Comparison of ENCODE assay signal across 3 cellular contexts in the genomic region with DNA sequence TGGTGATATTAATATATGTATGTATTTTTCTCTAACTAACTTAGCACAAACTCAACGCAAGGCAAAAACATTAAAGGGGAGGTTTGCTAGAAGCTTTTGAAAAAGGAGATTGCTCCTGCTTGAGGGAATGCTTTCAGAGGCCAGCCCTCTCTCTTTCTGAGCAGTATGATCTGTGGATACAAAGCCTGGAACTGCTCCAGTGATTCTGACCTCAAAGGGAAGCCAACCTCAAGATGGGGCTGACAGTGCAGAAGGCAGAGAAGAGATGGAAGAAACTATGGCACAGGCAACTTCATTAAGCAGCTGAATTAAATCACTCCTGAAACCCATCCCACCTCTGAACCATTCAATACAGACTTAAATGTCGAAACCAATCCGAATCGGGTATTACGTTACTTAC.
TF ChIP-seq lines count a peak whose summit lies in the region.

No MANE protein-coding gene starts in this region.

TF ChIP-seq in HEK293, 187 proteins besides CTCF, POLR2A, EP300 and RAD21 (continued from another document):
- TF ChIP-seq ZNF777 (tag by site-specific recombination; IDR thresholded peaks at IDR 0.05; ENCODE audit: borderline replicate concordance) (no peak), ZBTB17 (tag by site-specific recombination; IDR thresholded peaks at IDR 0.05) (peak; percentile 13; the same call in 1 of the 2 replicates), ZNF621 (tag by site-specific recombination; IDR thresholded peaks at IDR 0.05) (no peak), ZNF394 (tag by site-specific recombination; IDR thresholded peaks at IDR 0.05; ENCODE audit: borderline replicate concordance) (no peak)

TF ChIP-seq in WTC11, 78 proteins besides CTCF, POLR2A, EP300 and RAD21 (continued from another document and continues in another):
- TF ChIP-seq, protein P1, sequence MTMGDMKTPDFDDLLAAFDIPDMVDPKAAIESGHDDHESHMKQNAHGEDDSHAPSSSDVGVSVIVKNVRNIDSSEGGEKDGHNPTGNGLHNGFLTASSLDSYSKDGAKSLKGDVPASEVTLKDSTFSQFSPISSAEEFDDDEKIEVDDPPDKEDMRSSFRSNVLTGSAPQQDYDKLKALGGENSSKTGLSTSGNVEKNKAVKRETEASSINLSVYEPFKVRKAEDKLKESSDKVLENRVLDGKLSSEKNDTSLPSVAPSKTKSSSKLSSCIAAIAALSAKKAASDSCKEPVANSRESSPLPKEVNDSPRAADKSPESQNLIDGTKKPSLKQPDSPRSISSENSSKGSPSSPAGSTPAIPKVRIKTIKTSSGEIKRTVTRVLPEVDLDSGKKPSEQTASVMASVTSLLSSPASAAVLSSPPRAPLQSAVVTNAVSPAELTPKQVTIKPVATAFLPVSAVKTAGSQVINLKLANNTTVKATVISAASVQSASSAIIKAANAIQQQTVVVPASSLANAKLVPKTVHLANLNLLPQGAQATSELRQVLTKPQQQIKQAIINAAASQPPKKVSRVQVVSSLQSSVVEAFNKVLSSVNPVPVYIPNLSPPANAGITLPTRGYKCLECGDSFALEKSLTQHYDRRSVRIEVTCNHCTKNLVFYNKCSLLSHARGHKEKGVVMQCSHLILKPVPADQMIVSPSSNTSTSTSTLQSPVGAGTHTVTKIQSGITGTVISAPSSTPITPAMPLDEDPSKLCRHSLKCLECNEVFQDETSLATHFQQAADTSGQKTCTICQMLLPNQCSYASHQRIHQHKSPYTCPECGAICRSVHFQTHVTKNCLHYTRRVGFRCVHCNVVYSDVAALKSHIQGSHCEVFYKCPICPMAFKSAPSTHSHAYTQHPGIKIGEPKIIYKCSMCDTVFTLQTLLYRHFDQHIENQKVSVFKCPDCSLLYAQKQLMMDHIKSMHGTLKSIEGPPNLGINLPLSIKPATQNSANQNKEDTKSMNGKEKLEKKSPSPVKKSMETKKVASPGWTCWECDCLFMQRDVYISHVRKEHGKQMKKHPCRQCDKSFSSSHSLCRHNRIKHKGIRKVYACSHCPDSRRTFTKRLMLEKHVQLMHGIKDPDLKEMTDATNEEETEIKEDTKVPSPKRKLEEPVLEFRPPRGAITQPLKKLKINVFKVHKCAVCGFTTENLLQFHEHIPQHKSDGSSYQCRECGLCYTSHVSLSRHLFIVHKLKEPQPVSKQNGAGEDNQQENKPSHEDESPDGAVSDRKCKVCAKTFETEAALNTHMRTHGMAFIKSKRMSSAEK (CRISPR knock-in tag; IDR thresholded peaks at IDR 0.05; ENCODE audit: borderline replicate concordance) = no peak
- TF ChIP-seq RORB (CRISPR knock-in tag; IDR thresholded peaks at IDR 0.05) (no peak), ZNF396 (CRISPR knock-in tag; IDR thresholded peaks at IDR 0.05; ENCODE audit: borderline replicate concordance) (no peak)
- TF ChIP-seq, protein P2, sequence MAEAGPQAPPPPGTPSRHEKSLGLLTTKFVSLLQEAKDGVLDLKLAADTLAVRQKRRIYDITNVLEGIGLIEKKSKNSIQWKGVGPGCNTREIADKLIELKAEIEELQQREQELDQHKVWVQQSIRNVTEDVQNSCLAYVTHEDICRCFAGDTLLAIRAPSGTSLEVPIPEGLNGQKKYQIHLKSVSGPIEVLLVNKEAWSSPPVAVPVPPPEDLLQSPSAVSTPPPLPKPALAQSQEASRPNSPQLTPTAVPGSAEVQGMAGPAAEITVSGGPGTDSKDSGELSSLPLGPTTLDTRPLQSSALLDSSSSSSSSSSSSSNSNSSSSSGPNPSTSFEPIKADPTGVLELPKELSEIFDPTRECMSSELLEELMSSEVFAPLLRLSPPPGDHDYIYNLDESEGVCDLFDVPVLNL (CRISPR knock-in tag; IDR thresholded peaks at IDR 0.05; ENCODE audit: borderline replicate concordance, low read depth) = no peak
- TF ChIP-seq, protein P3, sequence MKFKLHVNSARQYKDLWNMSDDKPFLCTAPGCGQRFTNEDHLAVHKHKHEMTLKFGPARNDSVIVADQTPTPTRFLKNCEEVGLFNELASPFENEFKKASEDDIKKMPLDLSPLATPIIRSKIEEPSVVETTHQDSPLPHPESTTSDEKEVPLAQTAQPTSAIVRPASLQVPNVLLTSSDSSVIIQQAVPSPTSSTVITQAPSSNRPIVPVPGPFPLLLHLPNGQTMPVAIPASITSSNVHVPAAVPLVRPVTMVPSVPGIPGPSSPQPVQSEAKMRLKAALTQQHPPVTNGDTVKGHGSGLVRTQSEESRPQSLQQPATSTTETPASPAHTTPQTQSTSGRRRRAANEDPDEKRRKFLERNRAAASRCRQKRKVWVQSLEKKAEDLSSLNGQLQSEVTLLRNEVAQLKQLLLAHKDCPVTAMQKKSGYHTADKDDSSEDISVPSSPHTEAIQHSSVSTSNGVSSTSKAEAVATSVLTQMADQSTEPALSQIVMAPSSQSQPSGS (CRISPR knock-in tag; IDR thresholded peaks at IDR 0.05; ENCODE audit: borderline replicate concordance, low read depth) = no peak
- TF ChIP-seq, protein P4, sequence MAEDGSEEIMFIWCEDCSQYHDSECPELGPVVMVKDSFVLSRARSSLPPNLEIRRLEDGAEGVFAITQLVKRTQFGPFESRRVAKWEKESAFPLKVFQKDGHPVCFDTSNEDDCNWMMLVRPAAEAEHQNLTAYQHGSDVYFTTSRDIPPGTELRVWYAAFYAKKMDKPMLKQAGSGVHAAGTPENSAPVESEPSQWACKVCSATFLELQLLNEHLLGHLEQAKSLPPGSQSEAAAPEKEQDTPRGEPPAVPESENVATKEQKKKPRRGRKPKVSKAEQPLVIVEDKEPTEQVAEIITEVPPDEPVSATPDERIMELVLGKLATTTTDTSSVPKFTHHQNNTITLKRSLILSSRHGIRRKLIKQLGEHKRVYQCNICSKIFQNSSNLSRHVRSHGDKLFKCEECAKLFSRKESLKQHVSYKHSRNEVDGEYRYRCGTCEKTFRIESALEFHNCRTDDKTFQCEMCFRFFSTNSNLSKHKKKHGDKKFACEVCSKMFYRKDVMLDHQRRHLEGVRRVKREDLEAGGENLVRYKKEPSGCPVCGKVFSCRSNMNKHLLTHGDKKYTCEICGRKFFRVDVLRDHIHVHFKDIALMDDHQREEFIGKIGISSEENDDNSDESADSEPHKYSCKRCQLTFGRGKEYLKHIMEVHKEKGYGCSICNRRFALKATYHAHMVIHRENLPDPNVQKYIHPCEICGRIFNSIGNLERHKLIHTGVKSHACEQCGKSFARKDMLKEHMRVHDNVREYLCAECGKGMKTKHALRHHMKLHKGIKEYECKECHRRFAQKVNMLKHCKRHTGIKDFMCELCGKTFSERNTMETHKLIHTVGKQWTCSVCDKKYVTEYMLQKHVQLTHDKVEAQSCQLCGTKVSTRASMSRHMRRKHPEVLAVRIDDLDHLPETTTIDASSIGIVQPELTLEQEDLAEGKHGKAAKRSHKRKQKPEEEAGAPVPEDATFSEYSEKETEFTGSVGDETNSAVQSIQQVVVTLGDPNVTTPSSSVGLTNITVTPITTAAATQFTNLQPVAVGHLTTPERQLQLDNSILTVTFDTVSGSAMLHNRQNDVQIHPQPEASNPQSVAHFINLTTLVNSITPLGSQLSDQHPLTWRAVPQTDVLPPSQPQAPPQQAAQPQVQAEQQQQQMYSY (CRISPR knock-in tag; IDR thresholded peaks at IDR 0.05) = no peak

TF ChIP-seq in endothelial cell of umbilical vein, 7 proteins besides CTCF, POLR2A, EP300 and RAD21 (continued from another document):
- TF ChIP-seq FOS (IDR thresholded peaks at IDR 0.05; ENCODE audit: borderline replicate concordance, insufficient read depth, low read length) = no peak
- TF ChIP-seq POLR2AphosphoS5 (IDR thresholded peaks at IDR 0.05; ENCODE audit: insufficient read depth, low read depth, low read length) = no peak
- TF ChIP-seq GATA2 (IDR thresholded peaks at IDR 0.05; ENCODE audit: insufficient read depth, insufficient read length, low read depth, low read length) = no peak
- TF ChIP-seq JUN (IDR thresholded peaks at IDR 0.05; ENCODE audit: borderline replicate concordance, insufficient read depth, insufficient read length, low read depth) = no peak
- no peak for TF ChIP-seq EZH2 (IDR thresholded peaks at IDR 0.05; ENCODE audit: borderline replicate concordance, low read depth, low read length, severe bottlenecking)
- no peak for TF ChIP-seq MYC (IDR thresholded peaks at IDR 0.05; ENCODE audit: low read depth, low read length)
